Comparison of ENCODE assay signal across 13 cellular contexts in the genomic region with DNA sequence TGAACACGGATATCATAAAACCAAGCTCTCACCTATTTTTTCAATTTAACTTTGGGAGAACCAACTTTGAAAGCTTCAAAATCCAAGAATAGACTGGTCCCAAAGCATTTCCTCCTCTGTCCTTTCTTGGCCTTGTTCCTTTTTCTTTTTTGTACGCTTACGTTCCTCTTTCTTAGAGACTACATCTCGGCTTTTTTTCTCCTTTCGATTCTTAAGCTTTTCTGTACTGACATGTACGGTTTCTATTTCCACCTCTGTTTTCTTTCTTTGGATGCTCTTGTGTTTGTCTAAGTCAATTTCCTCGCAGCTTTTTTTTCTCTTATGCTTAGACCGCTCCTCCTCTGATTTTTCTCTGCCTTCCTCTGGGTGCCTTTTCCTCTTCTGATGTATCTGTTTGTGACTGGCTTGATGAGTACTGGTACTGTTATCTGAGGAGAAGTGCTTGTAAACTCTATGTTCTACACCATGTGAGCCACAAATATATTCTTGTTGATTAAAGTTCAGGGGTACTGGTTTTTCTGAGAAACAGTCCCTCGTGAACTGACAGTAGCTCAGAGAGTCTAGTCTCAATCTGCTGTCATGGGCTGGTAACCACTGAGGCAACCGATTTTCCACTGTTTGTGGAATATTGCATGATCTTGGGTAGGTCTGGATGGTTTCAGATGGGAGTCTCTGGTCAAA. TPM values are rescaled to one million over a fixed set of nuclear protein-coding genes. Genes with fewer than 3 reads are reported as not detected.
DNase-seq lines count a peak whose midpoint lies in the region; ATAC-seq, FAIRE-seq and TF ChIP-seq lines count a peak whose summit lies in the region.
"Had no signal": no experiment of that assay in that cellular context is flagged by ENCODE, and none has a peak within 500 bp of the region (broad histone marks: within the 10 kb centered on the region; RNA-seq: fewer than 3 reads in every experiment).

No MANE protein-coding gene starts in this region.

- TF ChIP-seq POLR2A in esophagus muscularis mucosa (IDR thresholded peaks at IDR 0.05; ENCODE audit: low read depth) (no peak), GM12892 (IDR thresholded peaks at IDR 0.05; ENCODE audit: low read depth, low read length) (no peak)

- TF ChIP-seq CTCF in esophagus muscularis mucosa (IDR thresholded peaks at IDR 0.05) = no peak

- no peaks in the 10 kb centered on the region for H3K9me3 Mint-ChIP-seq in activated T-cell treated with anti-CD3 and anti-CD28 coated beads, Interleukin-2, amount 50 U/mL, for 24 hours
- no peaks in the 10 kb centered on the region for H3K9me3 Mint-ChIP-seq in activated CD8-positive, alpha-beta T cell treated with anti-CD3 and anti-CD28 coated beads, Interleukin-2, amount 10 ng/mL, durations not matched to agents 7 days and 5 days (ENCODE audit: insufficient read depth)
- H3K9me3 Mint-ChIP-seq in stimulated activated memory B cell treated with anti-CD40 and anti-IgM and Interleukin-4, amounts not matched to agents 10 μg/mL and 1 μg/mL and 100 μg/mL, for 72 hours = no peaks in the 10 kb centered on the region
- H3K9me3 Mint-ChIP-seq: brain had no signal

- H3K4me1 ChIP-seq in esophagus muscularis mucosa = no peaks in the 10 kb centered on the region

- peak overlapping the region; percentile 13 for H3K4me3 Mint-ChIP-seq in activated T-cell treated with anti-CD3 and anti-CD28 coated beads, Interleukin-2, amount 50 U/mL, for 24 hours
- no peak overlapping the region for H3K4me3 Mint-ChIP-seq in activated CD8-positive, alpha-beta T cell treated with anti-CD3 and anti-CD28 coated beads, Interleukin-2, amount 10 ng/mL, durations not matched to agents 7 days and 5 days
- peak overlapping the region; percentile 72 for H3K4me3 Mint-ChIP-seq in stimulated activated memory B cell treated with anti-CD40 and anti-IgM and Interleukin-4, amounts not matched to agents 10 μg/mL and 1 μg/mL and 100 μg/mL, for 72 hours
- H3K4me3 Mint-ChIP-seq: brain had no signal

- H3K27ac Mint-ChIP-seq in activated T-cell treated with anti-CD3 and anti-CD28 coated beads, Interleukin-2, amount 50 U/mL, for 24 hours = peak overlapping the region; percentile 47
- H3K27ac Mint-ChIP-seq in activated CD8-positive, alpha-beta T cell treated with anti-CD3 and anti-CD28 coated beads, Interleukin-2, amount 10 ng/mL, durations not matched to agents 7 days and 5 days = peak overlapping the region; percentile 45
- H3K27ac Mint-ChIP-seq in stimulated activated memory B cell treated with anti-CD40 and anti-IgM and Interleukin-4, amounts not matched to agents 10 μg/mL and 1 μg/mL and 100 μg/mL, for 72 hours = peak overlapping the region; percentile 91

- H3K36me3 ChIP-seq in esophagus muscularis mucosa = peaks cover 20 to 62% (median 37%) of the 10 kb centered on the region in 4 donors

- peak; percentile 47 for ATAC-seq in HG03460 (IDR thresholded peaks at IDR 0.05; ENCODE audit: unreplicated experiment)
- ATAC-seq in activated CD8-positive, alpha-beta T cell treated with anti-CD3 and anti-CD28 coated beads, Interleukin-2, amount 10 ng/mL, durations not matched to agents 7 days and 5 days = peak; percentile 53
- peak; percentile 83 for ATAC-seq in stimulated activated memory B cell treated with anti-CD40 and anti-IgM and Interleukin-4, amounts not matched to agents 10 μg/mL and 1 μg/mL and 100 μg/mL, for 72 hours

- POLR2A ChIA-PET in activated CD8-positive, alpha-beta T cell treated with anti-CD3 and anti-CD28 coated beads, Interleukin-2, amount 10 ng/mL, durations not matched to agents 7 days and 5 days (lab: Charles Lee) = interaction anchor here (2.2 kb wide), 1 partner anchor 12 kb away, joined by 22 read pairs; a partner anchor contains a TSS

- H3K27me3 Mint-ChIP-seq in activated T-cell treated with anti-CD3 and anti-CD28 coated beads, Interleukin-2, amount 50 U/mL, for 24 hours = no peaks in the 10 kb centered on the region
- no peaks in the 10 kb centered on the region for H3K27me3 Mint-ChIP-seq in activated CD8-positive, alpha-beta T cell treated with anti-CD3 and anti-CD28 coated beads, Interleukin-2, amount 10 ng/mL, durations not matched to agents 7 days and 5 days (ENCODE audit: low read depth)
- no peaks in the 10 kb centered on the region for H3K27me3 Mint-ChIP-seq in stimulated activated memory B cell treated with anti-CD40 and anti-IgM and Interleukin-4, amounts not matched to agents 10 μg/mL and 1 μg/mL and 100 μg/mL, for 72 hours
- H3K27me3 Mint-ChIP-seq: brain had no signal

- no peak for FAIRE-seq in GM12892 (lab: Jason Lieb, UNC)

- intact Hi-C loops in esophagus muscularis mucosa (cut with DNase I) = no loop called here

- no peak overlapping the region for H3K27ac ChIP-seq in esophagus muscularis mucosa (replicated peaks in 1 of 4)

- no peak for TF ChIP-seq EP300 in esophagus muscularis mucosa (IDR thresholded peaks at IDR 0.05)

- CTCF ChIA-PET in activated CD8-positive, alpha-beta T cell treated with anti-CD3 and anti-CD28 coated beads, Interleukin-2, amount 10 ng/mL, durations not matched to agents 7 days and 5 days (lab: Charles Lee) = interaction anchor here (0.8 to 1.0 kb wide), 2 partner anchors 33 to 46 kb away, joined by 3 read pairs; no protein-coding TSS in a partner anchor

- peaks cover 8% of the 10 kb centered on the region for H3K4me1 Mint-ChIP-seq in activated T-cell treated with anti-CD3 and anti-CD28 coated beads, Interleukin-2, amount 50 U/mL, for 24 hours (ENCODE audit: low read depth)
- H3K4me1 Mint-ChIP-seq in activated CD8-positive, alpha-beta T cell treated with anti-CD3 and anti-CD28 coated beads, Interleukin-2, amount 10 ng/mL, durations not matched to agents 7 days and 5 days (ENCODE audit: low read depth) = peaks cover 9% of the 10 kb centered on the region
- peaks cover 22% of the 10 kb centered on the region for H3K4me1 Mint-ChIP-seq in stimulated activated memory B cell treated with anti-CD40 and anti-IgM and Interleukin-4, amounts not matched to agents 10 μg/mL and 1 μg/mL and 100 μg/mL, for 72 hours

- WGBS in esophagus muscularis mucosa = 73% methylated on average over 10 of the region's 10 CpGs

- H3K4me3 ChIP-seq in esophagus muscularis mucosa = no peak overlapping the region

- H3K27me3 ChIP-seq in esophagus muscularis mucosa = no peaks in the 10 kb centered on the region

- DNase-seq in activated T-cell treated with anti-CD3 and anti-CD28 coated beads, Interleukin-2, amount 50 U/mL, for 24 hours = no peak
- DNase-seq in activated T-cell treated with anti-CD3 and anti-CD28 coated beads, Interleukin-2, amount 50 U/mL, for 1 hour = no peak
- no peak for DNase-seq in activated CD8-positive, alpha-beta T cell treated with anti-CD3 and anti-CD28 coated beads, Interleukin-2, amount 10 ng/mL, durations not matched to agents 7 days and 5 days
- no peak for DNase-seq in stimulated activated naive CD4-positive, alpha-beta T cell treated with Interleukin-2 at 50 U/mL for 16 hours (lab: John Stamatoyannopoulos, UW)
- DNase-seq in esophagus muscularis mucosa (ENCODE audit: extremely low spot score) (no peak), GM12892 (ENCODE audit: insufficient read length) (no peak)
- DNase-seq: islet precursor cell, NCI-H1930 had no signal

- H3K36me3 Mint-ChIP-seq in activated T-cell treated with anti-CD3 and anti-CD28 coated beads, Interleukin-2, amount 50 U/mL, for 24 hours (ENCODE audit: low read depth) = peaks cover 44% of the 10 kb centered on the region
- H3K36me3 Mint-ChIP-seq in activated CD8-positive, alpha-beta T cell treated with anti-CD3 and anti-CD28 coated beads, Interleukin-2, amount 10 ng/mL, durations not matched to agents 7 days and 5 days (ENCODE audit: low read depth) = peaks cover 37% of the 10 kb centered on the region
- peaks cover 30% of the 10 kb centered on the region for H3K36me3 Mint-ChIP-seq in stimulated activated memory B cell treated with anti-CD40 and anti-IgM and Interleukin-4, amounts not matched to agents 10 μg/mL and 1 μg/mL and 100 μg/mL, for 72 hours

- H3K9me3 ChIP-seq in esophagus muscularis mucosa = no peaks in the 10 kb centered on the region

RNA-seq across cellular contexts. Expression of a gene that starts 11.5 kb away (rescaled TPM):
- 1 to 10 TPM; 4.5 to 7.0 TPM for total RNA-seq in activated CD8-positive, alpha-beta T cell treated with anti-CD3 and anti-CD28 coated beads, Interleukin-2, amount 10 ng/mL, durations not matched to agents 7 days and 5 days
- not detected for total RNA-seq in esophagus muscularis mucosa
- polyA plus RNA-seq in GM12892 (2012; ENCODE audit: missing spikeins) = 21.0 TPM
- total RNA-seq: temporal lobe had no signal
- polyA plus RNA-seq: AG04450 had no signal

RNA-seq across cellular contexts. Expression of a gene that starts 27.7 kb away (rescaled TPM):
- total RNA-seq in activated CD8-positive, alpha-beta T cell treated with anti-CD3 and anti-CD28 coated beads, Interleukin-2, amount 10 ng/mL, durations not matched to agents 7 days and 5 days = 10 to 100 TPM; 18.9 to 20.4 TPM
- 10 to 100 TPM; 21.9 to 36.4 (median 27.9) TPM for total RNA-seq in esophagus muscularis mucosa
- polyA plus RNA-seq in GM12892 (2012; ENCODE audit: missing spikeins) = 24.9 TPM

RNA-seq across cellular contexts. Expression of a gene that starts 39.8 kb away (rescaled TPM):
- total RNA-seq in activated CD8-positive, alpha-beta T cell treated with anti-CD3 and anti-CD28 coated beads, Interleukin-2, amount 10 ng/mL, durations not matched to agents 7 days and 5 days = not detected
- total RNA-seq in esophagus muscularis mucosa = 10 to 100 TPM in 3 of 4 donors, 1 to 10 TPM in 1; 4.2 to 26.1 (median 14.9) TPM
- polyA plus RNA-seq in GM12892 (2012; ENCODE audit: missing spikeins) = not detected
- total RNA-seq: temporal lobe had no signal
- polyA plus RNA-seq: AG04450 had no signal

Comparison
In these comparisons a context has a peak if more than half of its experiments do, and no peak if none do; other contexts are left out.
1. RNA of a gene that starts 11.5 kb away (total RNA-seq): 4.5 to 7.0 TPM in activated CD8-positive, alpha-beta T cell treated with anti-CD3 and anti-CD28 coated beads, Interleukin-2, amount 10 ng/mL, durations not matched to agents 7 days and 5 days; not detected in esophagus muscularis mucosa; every median in the first group is over 4 times any median in the second.
2. RNA of a gene that starts 39.8 kb away (total RNA-seq): 4.2 to 26.1 TPM in esophagus muscularis mucosa; not detected in activated CD8-positive, alpha-beta T cell treated with anti-CD3 and anti-CD28 coated beads, Interleukin-2, amount 10 ng/mL, durations not matched to agents 7 days and 5 days; every median in the first group is over 4 times any median in the second.
3. Peak in every context shown above with its lines, with median percentiles within 50 percentile points of each other: H3K27ac Mint-ChIP-seq and ATAC-seq.